ENCODE assay signal across 8 cellular contexts in the genomic region with DNA sequence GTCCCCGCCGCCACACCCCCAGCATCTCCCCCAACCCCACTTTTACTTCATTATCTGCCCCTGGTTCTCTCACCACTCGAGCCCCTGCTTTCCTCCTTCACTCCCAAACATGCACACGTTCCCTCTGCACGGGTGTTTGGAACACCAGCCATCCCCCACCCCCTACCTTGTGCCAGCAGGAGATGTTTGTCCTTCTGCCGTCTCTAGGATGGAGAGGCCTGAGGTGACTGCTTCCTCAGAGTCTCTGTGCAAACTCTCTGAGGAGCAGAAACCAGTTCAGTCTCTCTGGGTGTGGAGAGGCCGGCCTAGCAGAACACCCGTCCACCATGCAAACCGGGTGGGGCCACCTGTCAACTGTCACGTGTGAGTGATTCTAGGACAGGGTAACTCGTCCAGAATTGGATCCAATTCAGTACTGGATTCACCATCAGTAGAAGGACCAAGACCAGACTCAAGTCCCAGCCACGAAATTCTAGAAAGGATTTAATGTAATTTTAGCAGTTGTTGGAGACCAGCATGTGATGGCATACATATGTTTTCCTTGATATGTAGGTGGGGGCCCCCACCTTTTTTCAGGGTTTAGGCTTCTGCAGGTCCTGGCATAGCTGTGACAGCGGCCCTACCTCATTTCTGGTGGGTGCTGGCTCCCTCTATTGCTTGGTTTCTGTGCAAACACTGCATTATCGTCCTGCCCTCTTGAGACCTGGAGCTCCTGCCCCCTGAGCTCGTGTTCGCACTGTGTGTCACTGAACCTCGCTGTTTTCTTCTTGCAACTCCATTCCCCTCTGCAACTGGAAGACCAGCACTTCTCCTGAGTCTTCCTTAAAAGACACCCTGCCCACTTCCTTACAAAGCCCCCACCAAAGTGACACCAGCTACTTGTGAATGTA. TPM values are rescaled to one million over a fixed set of nuclear protein-coding genes. Genes with fewer than 3 reads are reported as not detected.
DNase-seq lines count a peak whose midpoint lies in the region; ATAC-seq and TF ChIP-seq lines count a peak whose summit lies in the region.

Gene RAET1E (minus strand): TSS at position 259 of the 890 bp plus-strand sequence. CDS start 7,212 bp downstream, outside the sequence.

- H3K27me3 Mint-ChIP-seq in osteocyte (ENCODE audit: unreplicated experiment), result peaks cover 7% of the 10 kb centered on the region

- H3K27ac ChIP-seq in BLaER1 treated with 17β-estradiol and CSF1 and Interleukin-3, amounts not matched to agents 10 nM and 100 nM, result no peak within 1 kb of the TSS
- H3K27ac ChIP-seq in OCI-LY7 (ENCODE audit: low read depth, low read length, poor library complexity, severe bottlenecking), result no peak within 1 kb of the TSS

- DNase-seq in OCI-LY7 (ENCODE audit: low spot score) (peak; percentile 35), ecto neural progenitor cell (ENCODE audit: low spot score) (peak; percentile 40), osteocyte (ENCODE audit: extremely low spot score, unreplicated experiment) (peak; percentile 51), HAP-1 (ENCODE audit: low spot score in 2 of 2) (no peak), SIG-M5 treated with dmso at 0.1 percent for 504 hours (lab: John Stamatoyannopoulos, UW; ENCODE audit: unreplicated experiment) (no peak), NCI-H1048 (lab: John Stamatoyannopoulos, UW) (no peak)

- no peaks in the 10 kb centered on the region for H3K36me3 Mint-ChIP-seq in osteocyte (ENCODE audit: unreplicated experiment)

- intact Hi-C loops in OCI-LY7 (cut with micrococcal nuclease; ENCODE audit: unreplicated experiment), result loop anchor here (1.0 kb wide), 1 partner anchor 58 kb away; no protein-coding TSS in a partner anchor

- H3K27ac Mint-ChIP-seq in osteocyte (ENCODE audit: unreplicated experiment), result peak within 1 kb of the TSS; percentile 92

- no peaks in the 10 kb centered on the region for H3K27me3 ChIP-seq in BLaER1 treated with 17β-estradiol and CSF1 and Interleukin-3, amounts not matched to agents 10 nM and 100 nM
- H3K27me3 ChIP-seq in HAP-1 (ENCODE audit: low read depth), result no peaks in the 10 kb centered on the region; the same call in 1 of the 2 replicates

- no peaks in the 10 kb centered on the region for H3K36me3 ChIP-seq in BLaER1 treated with 17β-estradiol and CSF1 and Interleukin-3, amounts not matched to agents 10 nM and 100 nM
- H3K36me3 ChIP-seq in OCI-LY7 (ENCODE audit: insufficient read depth, low read length) (no peaks in the 10 kb centered on the region), HAP-1 (replicated peaks) (no peaks in the 10 kb centered on the region)

- ATAC-seq in HG03135 (IDR thresholded peaks at IDR 0.05; ENCODE audit: unreplicated experiment), result no peak

- no peak within 1 kb of the TSS for H3K4me3 ChIP-seq in BLaER1 treated with 17β-estradiol and CSF1 and Interleukin-3, amounts not matched to agents 10 nM and 100 nM
- H3K4me3 ChIP-seq in OCI-LY7 (ENCODE audit: low read depth, low read length, poor library complexity, severe bottlenecking) (no peak within 1 kb of the TSS), HAP-1 (no peak within 1 kb of the TSS)

- no peaks in the 10 kb centered on the region for H3K9me3 ChIP-seq in BLaER1 treated with 17β-estradiol and CSF1 and Interleukin-3, amounts not matched to agents 10 nM and 100 nM (replicated peaks in 1 of 11)
- H3K9me3 ChIP-seq in OCI-LY7 (ENCODE audit: low read length) (no peaks in the 10 kb centered on the region), HAP-1 (no peaks in the 10 kb centered on the region)

- peaks cover 39% of the 10 kb centered on the region for H3K4me1 Mint-ChIP-seq in osteocyte (ENCODE audit: unreplicated experiment)

- H3K9me2 ChIP-seq in OCI-LY7 (ENCODE audit: insufficient read depth, low read length), result no peaks in the 10 kb centered on the region

- no peaks in the 10 kb centered on the region for H3K79me2 ChIP-seq in OCI-LY7 (ENCODE audit: insufficient read depth, low read depth, low read length)

- peak within 1 kb of the TSS; percentile 46 for H3K4me3 Mint-ChIP-seq in osteocyte (ENCODE audit: unreplicated experiment)

- H2AFZ ChIP-seq in OCI-LY7 (ENCODE audit: low read length), result no peak within 1 kb of the TSS

- POLR2A ChIA-PET in OCI-LY7 (lab: Charles Lee), result interaction anchor here (0.5 to 0.7 kb wide), 2 partner anchors 28 to 130 kb away, joined by 3 to 6 read pairs; no protein-coding TSS in a partner anchor

- CTCF ChIA-PET in OCI-LY7 (lab: Charles Lee; ENCODE audit: unreplicated experiment), result interaction anchor here (0.6 kb wide), 1 partner anchor 173 kb away, joined by 3 read pairs; no protein-coding TSS in a partner anchor

- TF ChIP-seq CTCF in OCI-LY7 (conservative IDR thresholded peaks at IDR 0.05; ENCODE audit: low read length) (peak; percentile 62), osteocyte (IDR thresholded peaks at IDR 0.05) (no peak)

- H4K20me1 ChIP-seq in BLaER1 treated with 17β-estradiol and CSF1 and Interleukin-3, amounts not matched to agents 10 nM and 100 nM, result no peaks in the 10 kb centered on the region
- no peaks in the 10 kb centered on the region for H4K20me1 ChIP-seq in OCI-LY7 (ENCODE audit: insufficient read depth, low read length)

- peak within 1 kb of the TSS in 8 of 11 experiments; percentile 33 to 72 (median 46); a peak in 14 of 22 replicates for H3K4me2 ChIP-seq in BLaER1 treated with 17β-estradiol and CSF1 and Interleukin-3, amounts not matched to agents 10 nM and 100 nM
- H3K4me2 ChIP-seq in OCI-LY7 (ENCODE audit: low read length), result no peak within 1 kb of the TSS

- in situ Hi-C loops in HAP-1 (cut with MboI; ENCODE audit: low sequenced_read_pairs), result no loop called here

- no peaks in the 10 kb centered on the region for H3K9me3 Mint-ChIP-seq in osteocyte (ENCODE audit: unreplicated experiment)

- H3K9ac ChIP-seq in BLaER1 treated with 17β-estradiol and CSF1 and Interleukin-3, amounts not matched to agents 10 nM and 100 nM, result no peak within 1 kb of the TSS

- peaks cover 17 to 32% (median 23%) of the 10 kb centered on the region in 10 experiments for H3K4me1 ChIP-seq in BLaER1 treated with 17β-estradiol and CSF1 and Interleukin-3, amounts not matched to agents 10 nM and 100 nM
- H3K4me1 ChIP-seq in OCI-LY7 (ENCODE audit: insufficient read depth, low read length, poor library complexity, severe bottlenecking), result no peaks in the 10 kb centered on the region
- no peaks in the 10 kb centered on the region for H3K4me1 ChIP-seq in HAP-1

- BruUV-seq in OCI-LY7 (replicated peaks; lab: Mats Ljungman, UMichigan), result no TSS peak

RNA-seq across cellular contexts. Expression of gene RAET1E, which starts in this region (rescaled TPM):
- not detected in 2 replicates for total RNA-seq in OCI-LY7 (2014; rRNA removed; shearing (Covaris generic))
- total RNA-seq in OCI-LY7 (2022), result not detected in 2 replicates
- not detected in 2 replicates for total RNA-seq in osteocyte

Comparison
In these comparisons a context has a peak if more than half of its experiments do, and no peak if none do; other contexts are left out.
1. Peak in DNase-seq in OCI-LY7; RNA of the gene not detected or under 1 TPM.
2. Peak in DNase-seq in osteocyte; RNA of the gene not detected or under 1 TPM.